Comparison of ENCODE assay signal across 25 cellular contexts in genomic region chr6:107757910-107758309, GRCh38.
A peak's percentile ranks its signal among the peaks of the same experiment; 100 is the strongest.
DNase-seq lines count a peak whose midpoint lies in the region; ATAC-seq and TF ChIP-seq lines count a peak whose summit lies in the region.
"Had no signal": no experiment of that assay in that cellular context is flagged by ENCODE, and none has a peak within 500 bp of the region (broad histone marks: within the 10 kb centered on the region; RNA-seq: fewer than 3 reads in every experiment).

No MANE protein-coding gene starts in this region.

- H3K9me3 ChIP-seq in CD8-positive, alpha-beta memory T cell (ENCODE audit: low read length): no peaks in the 10 kb centered on the region
- H3K9me3 ChIP-seq in mucosa of descending colon (no peaks in the 10 kb centered on the region), neuronal stem cell (replicated peaks in 1 of 2; ENCODE audit: control insufficient read depth in 2 of 2, insufficient read depth in 1 of 2, low read depth in 1 of 2, low read length in 2 of 2) (no peaks in the 10 kb centered on the region)
- H3K9me3 ChIP-seq: BE2C, HAP-1 had no signal

- no peak overlapping the region for H2BK120ac ChIP-seq in neuronal stem cell (ENCODE audit: low read depth, low read length)

- H3K4me1 ChIP-seq in CD8-positive, alpha-beta memory T cell (ENCODE audit: insufficient read depth, low read length): peaks cover 42% of the 10 kb centered on the region
- H3K4me1 ChIP-seq in mucosa of descending colon (ENCODE audit: low read depth) (no peaks in the 10 kb centered on the region), neuronal stem cell (ENCODE audit: control insufficient read depth in 2 of 2, insufficient read depth in 1 of 2, low read depth in 1 of 2, low read length in 2 of 2) (peaks cover 0 to 2% of the 10 kb centered on the region in 2 donors)
- H3K4me1 ChIP-seq: BE2C, HAP-1 had no signal

- intact Hi-C loops in activated CD4-positive, alpha-beta memory T cell treated with anti-CD3 and anti-CD28 coated beads for 36 hours (cut with micrococcal nuclease): no loop called here
- intact Hi-C loops in mucosa of descending colon (cut with DNase I, micrococcal nuclease): no loop called here

- CTCF ChIA-PET in activated CD4-positive, alpha-beta memory T cell treated with anti-CD3 and anti-CD28 coated beads for 36 hours (lab: Charles Lee): interaction anchor here (1.4 kb wide), 1 partner anchor 90 kb away, joined by 9 read pairs; no protein-coding TSS in a partner anchor
- CTCF ChIA-PET in activated CD4-positive, alpha-beta memory T cell treated with anti-CD3 and anti-CD28 coated beads, Interleukin-2, amount 10 ng/mL, durations not matched to agents 7 days and 5 days (lab: Charles Lee): no interaction called here
- CTCF ChIA-PET in CD8-positive, alpha-beta memory T cell (lab: Charles Lee): interaction anchor here (0.8 to 4.1 kb wide), 4 partner anchors 21 to 90 kb away, joined by 3 to 17 read pairs (median 4); no protein-coding TSS in a partner anchor
- CTCF ChIA-PET in T-cell (lab: Charles Lee): interaction anchor here in 1 of 2 donors (1.1 kb wide), 1 partner anchor 291 kb away, joined by 4 read pairs; no protein-coding TSS in a partner anchor

- no peak overlapping the region for H3K4me3 ChIP-seq in CD8-positive, alpha-beta memory T cell (ENCODE audit: low read length)
- H3K4me3 ChIP-seq in mucosa of descending colon (no peak overlapping the region), neuronal stem cell (ENCODE audit: low read length in 2 of 2) (no peak overlapping the region)
- H3K4me3 ChIP-seq: GM23248, HAP-1, SK-N-MC had no signal

- peaks cover 37% of the 10 kb centered on the region for H3K4me1 Mint-ChIP-seq in activated CD4-positive, alpha-beta memory T cell treated with anti-CD3 and anti-CD28 coated beads for 36 hours (ENCODE audit: low read depth)
- H3K4me1 Mint-ChIP-seq in activated CD4-positive, alpha-beta memory T cell treated with anti-CD3 and anti-CD28 coated beads, Interleukin-2, amount 10 ng/mL, durations not matched to agents 7 days and 5 days: peaks cover 23% of the 10 kb centered on the region
- peaks cover 54 to 80% (median 66%) of the 10 kb centered on the region in 3 donors for H3K4me1 Mint-ChIP-seq in CD8-positive, alpha-beta memory T cell
- H3K4me1 Mint-ChIP-seq in T-cell (peaks cover 65 to 70% (median 68%) of the 10 kb centered on the region in 3 donors), progenitor cell of endocrine pancreas (ENCODE audit: low read depth) (no peaks in the 10 kb centered on the region)
- H3K4me1 Mint-ChIP-seq: CD14-positive monocyte had no signal

- peaks cover 5% of the 10 kb centered on the region for H3K36me3 Mint-ChIP-seq in activated CD4-positive, alpha-beta memory T cell treated with anti-CD3 and anti-CD28 coated beads for 36 hours
- H3K36me3 Mint-ChIP-seq in activated CD4-positive, alpha-beta memory T cell treated with anti-CD3 and anti-CD28 coated beads, Interleukin-2, amount 10 ng/mL, durations not matched to agents 7 days and 5 days (ENCODE audit: low read depth): peaks cover 10% of the 10 kb centered on the region
- H3K36me3 Mint-ChIP-seq in CD8-positive, alpha-beta memory T cell: peaks cover 20 to 38% (median 23%) of the 10 kb centered on the region in 3 donors
- H3K36me3 Mint-ChIP-seq in T-cell (peaks cover 48% of the 10 kb centered on the region), progenitor cell of endocrine pancreas (ENCODE audit: insufficient read depth) (no peaks in the 10 kb centered on the region)
- H3K36me3 Mint-ChIP-seq: CD14-positive monocyte had no signal

- no peak overlapping the region for H3K18ac ChIP-seq in neuronal stem cell (ENCODE audit: low read length)

- no peak for DNase-seq in activated CD4-positive, alpha-beta memory T cell treated with anti-CD3 and anti-CD28 coated beads for 36 hours
- DNase-seq in activated CD4-positive, alpha-beta memory T cell treated with anti-CD3 and anti-CD28 coated beads, Interleukin-2, amount 10 ng/mL, durations not matched to agents 7 days and 5 days: no peak
- no peak for DNase-seq in CD8-positive, alpha-beta memory T cell
- no peak for DNase-seq in T-cell
- DNase-seq in mucosa of descending colon: no peak
- no peak for DNase-seq in NCI-H1105 treated with DMSO at 0.1 percent for 48 hours (lab: John Stamatoyannopoulos, UW)
- no peak for DNase-seq in progenitor cell of endocrine pancreas (ENCODE audit: low spot score, unreplicated experiment)
- no peak for DNase-seq in neuronal stem cell (ENCODE audit: low spot score)
- DNase-seq: 8988T, ACHN, BE2C, COR-L47, GM23248, Kasumi-1, NCI-H1092 treated with DMSO at 0.1 percent for 48 hours, NCI-H146, NCI-H1930, NCI-H446, NCI-H524 treated with DMSO at 0.1 percent for 48 hours, NCI-H774, SIG-M5 had no signal

- H3K4ac ChIP-seq in neuronal stem cell (ENCODE audit: low read length): no peak overlapping the region

- no peak overlapping the region for H3K14ac ChIP-seq in neuronal stem cell (ENCODE audit: low read length)

- no peaks in the 10 kb centered on the region for H3K27me3 Mint-ChIP-seq in activated CD4-positive, alpha-beta memory T cell treated with anti-CD3 and anti-CD28 coated beads for 36 hours
- no peaks in the 10 kb centered on the region for H3K27me3 Mint-ChIP-seq in activated CD4-positive, alpha-beta memory T cell treated with anti-CD3 and anti-CD28 coated beads, Interleukin-2, amount 10 ng/mL, durations not matched to agents 7 days and 5 days
- peaks cover 0 to 1% of the 10 kb centered on the region in 2 donors for H3K27me3 Mint-ChIP-seq in CD8-positive, alpha-beta memory T cell
- H3K27me3 Mint-ChIP-seq in T-cell: no peaks in the 10 kb centered on the region
- peaks cover 3% of the 10 kb centered on the region for H3K27me3 Mint-ChIP-seq in progenitor cell of endocrine pancreas

- no peak overlapping the region for H4K8ac ChIP-seq in neuronal stem cell (ENCODE audit: low read depth, low read length)

- H3K36me3 ChIP-seq in CD8-positive, alpha-beta memory T cell (ENCODE audit: insufficient read depth, low read length): no peaks in the 10 kb centered on the region
- H3K36me3 ChIP-seq in mucosa of descending colon (ENCODE audit: low read depth) (no peaks in the 10 kb centered on the region), neuronal stem cell (replicated peaks in 1 of 2; ENCODE audit: control insufficient read depth in 2 of 2, insufficient read depth in 2 of 2, low read length in 2 of 2) (no peaks in the 10 kb centered on the region)
- H3K36me3 ChIP-seq: BE2C, HAP-1 had no signal

- no peak overlapping the region for H2AK5ac ChIP-seq in neuronal stem cell (ENCODE audit: low read depth, low read length)

- peaks cover 3% of the 10 kb centered on the region for H3K9me3 Mint-ChIP-seq in activated CD4-positive, alpha-beta memory T cell treated with anti-CD3 and anti-CD28 coated beads for 36 hours
- peaks cover 4% of the 10 kb centered on the region for H3K9me3 Mint-ChIP-seq in activated CD4-positive, alpha-beta memory T cell treated with anti-CD3 and anti-CD28 coated beads, Interleukin-2, amount 10 ng/mL, durations not matched to agents 7 days and 5 days
- peaks cover 0 to 3% (median 0%) of the 10 kb centered on the region in 5 donors for H3K9me3 Mint-ChIP-seq in CD8-positive, alpha-beta memory T cell
- peaks cover 0 to 4% (median 0%) of the 10 kb centered on the region in 3 donors for H3K9me3 Mint-ChIP-seq in T-cell
- H3K9me3 Mint-ChIP-seq in progenitor cell of endocrine pancreas (ENCODE audit: low read depth): no peaks in the 10 kb centered on the region

- no peak for TF ChIP-seq CTCF in mucosa of descending colon (IDR thresholded peaks at IDR 0.05)
- TF ChIP-seq CTCF in progenitor cell of endocrine pancreas (IDR thresholded peaks at IDR 0.05; ENCODE audit: unreplicated experiment): no peak

- ATAC-seq in T-cell (replicated peaks in 1 of 4): no peak
- peak; percentile 25 for ATAC-seq in mucosa of descending colon

- peak overlapping the region; percentile 11 for H3K27ac Mint-ChIP-seq in activated CD4-positive, alpha-beta memory T cell treated with anti-CD3 and anti-CD28 coated beads for 36 hours
- H3K27ac Mint-ChIP-seq in activated CD4-positive, alpha-beta memory T cell treated with anti-CD3 and anti-CD28 coated beads, Interleukin-2, amount 10 ng/mL, durations not matched to agents 7 days and 5 days: no peak overlapping the region
- peak overlapping the region in 6 of 8 donors; percentile 2 to 83 (median 74) for H3K27ac Mint-ChIP-seq in CD8-positive, alpha-beta memory T cell
- H3K27ac Mint-ChIP-seq in T-cell: peak overlapping the region; percentile 74 to 89
- H3K27ac Mint-ChIP-seq in progenitor cell of endocrine pancreas: no peak overlapping the region
- H3K27ac Mint-ChIP-seq: CD14-positive monocyte had no signal

- POLR2A ChIA-PET in activated CD4-positive, alpha-beta memory T cell treated with anti-CD3 and anti-CD28 coated beads for 36 hours (lab: Charles Lee): no interaction called here
- POLR2A ChIA-PET in activated CD4-positive, alpha-beta memory T cell treated with anti-CD3 and anti-CD28 coated beads, Interleukin-2, amount 10 ng/mL, durations not matched to agents 7 days and 5 days (lab: Charles Lee): no interaction called here
- POLR2A ChIA-PET in CD8-positive, alpha-beta memory T cell (lab: Charles Lee): interaction anchor here (1.0 to 2.0 kb wide), 2 partner anchors 65 to 90 kb away, joined by 4 to 8 read pairs; partner anchors contain the start of gene SCML4
- POLR2A ChIA-PET in T-cell (lab: Charles Lee): no interaction called here

- H3K4me2 ChIP-seq in neuronal stem cell (ENCODE audit: insufficient read depth, low read length, poor library complexity, severe bottlenecking): no peak overlapping the region

- WGBS in neuronal stem cell (ENCODE audit: extremely low coverage in 2 of 2, insufficient read length in 2 of 2, insufficient replicate concordance in 1 of 2), 2 donors: no CpG with 5 or more reads among the region's 2 CpGs

- H4K91ac ChIP-seq in neuronal stem cell (ENCODE audit: low read depth, low read length, poor library complexity): no peak overlapping the region

- H2BK5ac ChIP-seq in neuronal stem cell (ENCODE audit: low read length): no peak overlapping the region

- no peaks in the 10 kb centered on the region for H3K27me3 ChIP-seq in CD8-positive, alpha-beta memory T cell (ENCODE audit: insufficient read depth, low read length, poor library complexity, severe bottlenecking)
- no peaks in the 10 kb centered on the region for H3K27me3 ChIP-seq in neuronal stem cell (ENCODE audit: control insufficient read depth in 3 of 3, insufficient read depth in 3 of 3, low read depth in 1 of 3, low read length in 3 of 3)
- H3K27me3 ChIP-seq: BE2C had no signal

- no peak overlapping the region for H2BK12ac ChIP-seq in neuronal stem cell (ENCODE audit: low read length)

- no peak overlapping the region for H3K23ac ChIP-seq in neuronal stem cell (ENCODE audit: low read depth, low read length, poor library complexity)

- no peaks in the 10 kb centered on the region for H3K79me1 ChIP-seq in neuronal stem cell (ENCODE audit: low read depth, low read length)

- no peak overlapping the region for H2AFZ ChIP-seq in neuronal stem cell (ENCODE audit: low read length)
- H2AFZ ChIP-seq: GM23248 had no signal

- no peak overlapping the region for H2BK15ac ChIP-seq in neuronal stem cell (ENCODE audit: low read length)

- H3K4me3 Mint-ChIP-seq in activated CD4-positive, alpha-beta memory T cell treated with anti-CD3 and anti-CD28 coated beads for 36 hours: no peak overlapping the region
- H3K4me3 Mint-ChIP-seq in activated CD4-positive, alpha-beta memory T cell treated with anti-CD3 and anti-CD28 coated beads, Interleukin-2, amount 10 ng/mL, durations not matched to agents 7 days and 5 days: no peak overlapping the region
- H3K4me3 Mint-ChIP-seq in CD8-positive, alpha-beta memory T cell: no peak overlapping the region
- no peak overlapping the region for H3K4me3 Mint-ChIP-seq in T-cell
- no peak overlapping the region for H3K4me3 Mint-ChIP-seq in progenitor cell of endocrine pancreas (ENCODE audit: low read depth)
- H3K4me3 Mint-ChIP-seq: CD14-positive monocyte had no signal

- H3K9ac ChIP-seq in neuronal stem cell (ENCODE audit: low read depth, low read length, poor library complexity): no peak overlapping the region
- H3K9ac ChIP-seq: GM23248 had no signal

- H3K27ac ChIP-seq in CD8-positive, alpha-beta memory T cell (ENCODE audit: low read depth, low read length): no peak overlapping the region
- H3K27ac ChIP-seq in neuronal stem cell (replicated peaks; ENCODE audit: low read length): no peak overlapping the region
- H3K27ac ChIP-seq: GM23248, HL-60, SK-N-MC had no signal

Comparison
In these comparisons a context has a peak if more than half of its experiments do, and no peak if none do; other contexts are left out.
1. H3K27ac Mint-ChIP-seq: peak in activated CD4-positive, alpha-beta memory T cell treated with anti-CD3 and anti-CD28 coated beads for 36 hours (single experiment), CD8-positive, alpha-beta memory T cell (6 of 8) and T-cell (2 of 2); none in activated CD4-positive, alpha-beta memory T cell treated with anti-CD3 and anti-CD28 coated beads, Interleukin-2, amount 10 ng/mL, durations not matched to agents 7 days and 5 days (single experiment) and progenitor cell of endocrine pancreas (single experiment).